ENCODE assay signal across 8 cellular contexts in genomic region chr1:41366428-41367101, GRCh38. TPM values are rescaled to one million over a fixed set of nuclear protein-coding genes. Genes with fewer than 3 reads are reported as not detected.
DNase-seq lines count a peak whose midpoint lies in the region; ATAC-seq and TF ChIP-seq lines count a peak whose summit lies in the region.

No MANE protein-coding gene starts in this region.

- POLR2A ChIA-PET in activated naive CD8-positive, alpha-beta T cell treated with anti-CD3 and anti-CD28 coated beads, Interleukin-2, amount 10 ng/mL, durations not matched to agents 7 days and 5 days (lab: Charles Lee), result no interaction called here

- H3K27me3 ChIP-seq in mesenchymal stem cell (ENCODE audit: control insufficient read depth in 1 of 2, insufficient read depth in 1 of 2, low read length in 2 of 2) (peaks cover 76 to 91% of the 10 kb centered on the region in 2 experiments), tibial nerve (peaks cover 0 to 25% of the 10 kb centered on the region in 2 donors)

- no peak for ATAC-seq in activated naive CD8-positive, alpha-beta T cell treated with anti-CD3 and anti-CD28 coated beads, Interleukin-2, amount 10 ng/mL, durations not matched to agents 7 days and 5 days (ENCODE audit: low read depth)
- ATAC-seq in GM21528 (IDR thresholded peaks at IDR 0.05; ENCODE audit: low FRiP score, unreplicated experiment), result no peak

- H3K36me3 ChIP-seq in mesenchymal stem cell (ENCODE audit: control insufficient read depth in 1 of 2, insufficient read depth in 2 of 2, low read depth in 1 of 2, low read length in 2 of 2) (no peaks in the 10 kb centered on the region), tibial nerve (no peaks in the 10 kb centered on the region)

- peak overlapping the region in 1 of 2 experiments; percentile 21 for H2BK12ac ChIP-seq in mesenchymal stem cell (ENCODE audit: low read length in 2 of 2)

- TF ChIP-seq CTCF in GM13977 (IDR thresholded peaks at IDR 0.05; ENCODE audit: extremely low read depth, insufficient read depth, missing control alignments) (no peak), tibial nerve (IDR thresholded peaks at IDR 0.05) (no peak)

- no peak overlapping the region for H2BK5ac ChIP-seq in mesenchymal stem cell (ENCODE audit: low read depth, low read length, poor library complexity, severe bottlenecking)

- peak overlapping the region; percentile 51 for H3K4me3 Mint-ChIP-seq in activated naive CD8-positive, alpha-beta T cell treated with anti-CD3 and anti-CD28 coated beads, Interleukin-2, amount 10 ng/mL, durations not matched to agents 7 days and 5 days

- H3K18ac ChIP-seq in mesenchymal stem cell (ENCODE audit: low read depth in 1 of 2, low read length in 2 of 2), result peak overlapping the region; percentile 56 to 63

- no peak overlapping the region for H2AFZ ChIP-seq in mesenchymal stem cell (ENCODE audit: low read depth, low read length)

- H2BK15ac ChIP-seq in mesenchymal stem cell (ENCODE audit: low read depth, poor library complexity, severe bottlenecking), result peak overlapping the region; percentile 95

- H3K4me1 ChIP-seq in mesenchymal stem cell (ENCODE audit: control insufficient read depth, insufficient read depth, low read depth, low read length), result peaks cover 27% of the 10 kb centered on the region
- H3K4me1 ChIP-seq in tibial nerve, result peaks cover 0 to 38% (median 20%) of the 10 kb centered on the region in 4 donors

- no peak for TF ChIP-seq EP300 in tibial nerve (IDR thresholded peaks at IDR 0.05)

- TF ChIP-seq POLR2A in tibial nerve (IDR thresholded peaks at IDR 0.05), result no peak

- H3K9me3 ChIP-seq in mesenchymal stem cell (ENCODE audit: control insufficient read depth, low read length), result no peaks in the 10 kb centered on the region
- H3K9me3 ChIP-seq in tibial nerve, result no peaks in the 10 kb centered on the region

- no peak overlapping the region for H3K27ac Mint-ChIP-seq in activated naive CD8-positive, alpha-beta T cell treated with anti-CD3 and anti-CD28 coated beads, Interleukin-2, amount 10 ng/mL, durations not matched to agents 7 days and 5 days

- DNase-seq in GM13977 (ENCODE audit: low spot score) (peak; percentile 42), NCI-H446 treated with DMSO at 0.1 percent for 48 hours (lab: John Stamatoyannopoulos, UW) (peak; percentile 82), mesenchymal stem cell (no peak), tibial nerve (ENCODE audit: low spot score in 2 of 2) (no peak), hippocampal formation (lab: John Stamatoyannopoulos, UW) (no peak), germinal center (ENCODE audit: low spot score) (no peak)
- DNase-seq in activated naive CD8-positive, alpha-beta T cell treated with anti-CD3 and anti-CD28 coated beads, Interleukin-2, amount 10 ng/mL, durations not matched to agents 7 days and 5 days, result no peak

- WGBS in mesenchymal stem cell, result 3% methylated on average over 38 of the region's 51 CpGs
- WGBS in tibial nerve, 2 donors, result 8 to 10% methylated on average over 32 to 39 of the region's 51 CpGs

- H3K4me1 Mint-ChIP-seq in activated naive CD8-positive, alpha-beta T cell treated with anti-CD3 and anti-CD28 coated beads, Interleukin-2, amount 10 ng/mL, durations not matched to agents 7 days and 5 days, result no peaks in the 10 kb centered on the region

- peak overlapping the region in 1 of 2 experiments; percentile 28 for H3K14ac ChIP-seq in mesenchymal stem cell (ENCODE audit: low read length in 2 of 2)

- peak overlapping the region; percentile 80 for H2BK120ac ChIP-seq in mesenchymal stem cell (ENCODE audit: low read depth, low read length)

- peaks cover 55% of the 10 kb centered on the region for H3K27me3 Mint-ChIP-seq in activated naive CD8-positive, alpha-beta T cell treated with anti-CD3 and anti-CD28 coated beads, Interleukin-2, amount 10 ng/mL, durations not matched to agents 7 days and 5 days

- no peak overlapping the region for H3K9ac ChIP-seq in mesenchymal stem cell (ENCODE audit: low read length)

- H3K27ac ChIP-seq in mesenchymal stem cell (ENCODE audit: low read length, poor library complexity, severe bottlenecking) (no peak overlapping the region), tibial nerve (peak overlapping the region in 1 of 4 donors; percentile 53)

- H4K91ac ChIP-seq in mesenchymal stem cell (ENCODE audit: low read length), result no peak overlapping the region

- H3K36me3 Mint-ChIP-seq in activated naive CD8-positive, alpha-beta T cell treated with anti-CD3 and anti-CD28 coated beads, Interleukin-2, amount 10 ng/mL, durations not matched to agents 7 days and 5 days, result no peaks in the 10 kb centered on the region

- no peak overlapping the region for H2AK5ac ChIP-seq in mesenchymal stem cell (ENCODE audit: low read length, severe bottlenecking)

- H3K23ac ChIP-seq in mesenchymal stem cell (ENCODE audit: low read length in 2 of 2), result peak overlapping the region in 1 of 2 experiments; percentile 93

- H3K9me3 Mint-ChIP-seq in activated naive CD8-positive, alpha-beta T cell treated with anti-CD3 and anti-CD28 coated beads, Interleukin-2, amount 10 ng/mL, durations not matched to agents 7 days and 5 days, result no peaks in the 10 kb centered on the region

- in situ Hi-C loops in GM13977 (cut with MboI; ENCODE audit: low pct_unique_long_range_greater_than_20kb, low sequenced_read_pairs, unreplicated experiment), result no loop called here

- peak overlapping the region; percentile 76 for H3K4me2 ChIP-seq in mesenchymal stem cell (ENCODE audit: low read length, poor library complexity, severe bottlenecking)

- H4K8ac ChIP-seq in mesenchymal stem cell (ENCODE audit: low read length), result no peak overlapping the region

- H3K4me3 ChIP-seq in mesenchymal stem cell (ENCODE audit: insufficient read depth in 1 of 2, low read depth in 1 of 2, low read length in 2 of 2) (peak overlapping the region in 1 of 2 experiments; percentile 43), tibial nerve (peak overlapping the region; percentile 13 to 56 (median 38))

- peak overlapping the region; percentile 14 to 30 for H3K4ac ChIP-seq in mesenchymal stem cell (ENCODE audit: low read depth in 1 of 2, low read length in 2 of 2)

- no peaks in the 10 kb centered on the region for H3K79me1 ChIP-seq in mesenchymal stem cell (replicated peaks; ENCODE audit: low read length, poor library complexity, severe bottlenecking)

RNA-seq across cellular contexts. Expression of gene FOXO6, which starts 5.3 kb away (rescaled TPM):
- total RNA-seq in activated naive CD8-positive, alpha-beta T cell treated with anti-CD3 and anti-CD28 coated beads, Interleukin-2, amount 10 ng/mL, durations not matched to agents 7 days and 5 days, result not detected
- polyA plus RNA-seq in mesenchymal stem cell (2013, experiment 1 of 2), result 0.59 TPM
- polyA plus RNA-seq in mesenchymal stem cell (2013, experiment 2 of 2), result 0.71 TPM
- total RNA-seq in tibial nerve, result 1 to 10 TPM in 2 of 4 donors, under 1 TPM in 2; 0.44 to 4.4 (median 1.7) TPM

Comparison
In these comparisons a context has a peak if more than half of its experiments do, and no peak if none do; other contexts are left out.
1. DNase-seq: peak in GM13977 (single experiment) and NCI-H446 treated with DMSO at 0.1 percent for 48 hours (single experiment); none in activated naive CD8-positive, alpha-beta T cell treated with anti-CD3 and anti-CD28 coated beads, Interleukin-2, amount 10 ng/mL, durations not matched to agents 7 days and 5 days (single experiment), mesenchymal stem cell (single experiment), tibial nerve (0 of 2), hippocampal formation (0 of 2) and germinal center (single experiment).